In the genomic region with DNA sequence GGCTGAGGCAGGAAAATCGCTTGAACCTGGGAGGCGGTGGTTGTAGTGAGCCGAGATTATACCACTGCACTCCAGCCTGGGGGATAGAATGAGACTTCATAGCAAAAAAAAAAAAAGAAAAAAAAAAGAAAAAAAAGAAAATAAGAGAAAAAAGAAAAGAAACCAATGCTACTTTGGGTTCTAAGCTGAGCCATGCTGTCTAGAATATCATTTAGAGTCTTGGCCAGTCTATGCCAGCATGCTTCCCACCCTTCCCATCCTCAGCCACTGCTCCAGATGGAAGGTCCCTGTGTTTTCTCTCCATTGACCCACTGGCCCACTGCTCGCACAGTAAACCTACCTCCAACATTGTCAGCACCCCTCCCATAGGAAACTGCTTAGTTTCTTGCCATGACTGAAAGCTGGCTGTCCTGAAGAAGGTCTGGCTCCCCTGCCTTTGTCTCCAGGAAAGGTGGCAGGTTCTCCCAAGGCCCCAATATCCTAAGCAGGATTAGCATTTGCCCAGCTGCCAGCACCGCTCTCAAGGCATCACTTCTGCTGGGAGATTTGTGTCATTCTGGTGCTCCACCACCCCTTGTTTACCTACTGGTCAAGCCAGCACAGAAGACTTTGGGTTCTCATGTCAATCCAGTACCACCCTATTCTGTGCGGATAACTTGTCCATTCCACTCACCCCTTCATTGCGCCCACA, we compare ENCODE assay signal across 21 cellular contexts. TPM values are rescaled to one million over a fixed set of nuclear protein-coding genes. Genes with fewer than 3 reads are reported as not detected.
A peak's percentile ranks its signal among the peaks of the same experiment; 100 is the strongest.
DNase-seq lines count a peak whose midpoint lies in the region; ATAC-seq and TF ChIP-seq lines count a peak whose summit lies in the region.
"Had no signal": no experiment of that assay in that cellular context is flagged by ENCODE, and none has a peak within 500 bp of the region (broad histone marks: within the 10 kb centered on the region; RNA-seq: fewer than 3 reads in every experiment).

No MANE protein-coding gene starts in this region.

- no peaks in the 10 kb centered on the region for H3K9me3 Mint-ChIP-seq in activated CD8-positive, alpha-beta memory T cell treated with anti-CD3 and anti-CD28 coated beads, Interleukin-2, amount 10 ng/mL, durations not matched to agents 7 days and 5 days (ENCODE audit: low read depth)
- H3K9me3 Mint-ChIP-seq in dendritic cell treated with granulocyte-macrophage colony-stimulating factor and Interleukin-4, amounts not matched to agents 40 ng/mL and 50 ng/mL, for 4 days, result no peaks in the 10 kb centered on the region
- H3K9me3 Mint-ChIP-seq: HFFc6 had no signal

- H3K27ac Mint-ChIP-seq in activated CD8-positive, alpha-beta memory T cell treated with anti-CD3 and anti-CD28 coated beads, Interleukin-2, amount 10 ng/mL, durations not matched to agents 7 days and 5 days, result no peak overlapping the region
- peak overlapping the region; percentile 63 for H3K27ac Mint-ChIP-seq in dendritic cell treated with granulocyte-macrophage colony-stimulating factor and Interleukin-4, amounts not matched to agents 40 ng/mL and 50 ng/mL, for 4 days
- H3K27ac Mint-ChIP-seq: HFFc6 had no signal

- peaks cover 8% of the 10 kb centered on the region for H3K27me3 Mint-ChIP-seq in activated CD8-positive, alpha-beta memory T cell treated with anti-CD3 and anti-CD28 coated beads, Interleukin-2, amount 10 ng/mL, durations not matched to agents 7 days and 5 days
- no peaks in the 10 kb centered on the region for H3K27me3 Mint-ChIP-seq in dendritic cell treated with granulocyte-macrophage colony-stimulating factor and Interleukin-4, amounts not matched to agents 40 ng/mL and 50 ng/mL, for 4 days

- ATAC-seq in activated CD8-positive, alpha-beta memory T cell treated with anti-CD3 and anti-CD28 coated beads, Interleukin-2, amount 10 ng/mL, durations not matched to agents 7 days and 5 days, result no peak
- ATAC-seq in foreskin keratinocyte, result no peak

- H3K4me1 Mint-ChIP-seq in activated CD8-positive, alpha-beta memory T cell treated with anti-CD3 and anti-CD28 coated beads, Interleukin-2, amount 10 ng/mL, durations not matched to agents 7 days and 5 days, result no peaks in the 10 kb centered on the region
- peaks cover 22% of the 10 kb centered on the region for H3K4me1 Mint-ChIP-seq in dendritic cell treated with granulocyte-macrophage colony-stimulating factor and Interleukin-4, amounts not matched to agents 40 ng/mL and 50 ng/mL, for 4 days (ENCODE audit: low read depth)

- 92 to 94% methylated on average over 7 of the region's 7 CpGs for WGBS in testis, 2 donors

- no peaks in the 10 kb centered on the region for H3K9me3 ChIP-seq in testis
- H3K9me3 ChIP-seq: BE2C had no signal

- no peaks in the 10 kb centered on the region for H3K36me3 ChIP-seq in testis (ENCODE audit: low read depth, missing control alignments)
- H3K36me3 ChIP-seq: BE2C had no signal

- H3K27ac ChIP-seq in testis (no peak overlapping the region), foreskin keratinocyte (no peak overlapping the region)
- H3K27ac ChIP-seq: KMS-11 had no signal

- TF ChIP-seq CTCF in testis (IDR thresholded peaks at IDR 0.05), result no peak
- no peak for TF ChIP-seq CTCF in foreskin keratinocyte (conservative IDR thresholded peaks at IDR 0.05)

- CTCF ChIA-PET in activated CD8-positive, alpha-beta memory T cell treated with anti-CD3 and anti-CD28 coated beads, Interleukin-2, amount 10 ng/mL, durations not matched to agents 7 days and 5 days (lab: Charles Lee), result interaction anchor here (0.6 to 5.9 kb wide), 8 partner anchors 21 to 302 kb away, joined by 3 to 61 read pairs (median 4); no protein-coding TSS in a partner anchor

- no peak for TF ChIP-seq POLR2A in testis (IDR thresholded peaks at IDR 0.05)

- H3K4me3 Mint-ChIP-seq in activated CD8-positive, alpha-beta memory T cell treated with anti-CD3 and anti-CD28 coated beads, Interleukin-2, amount 10 ng/mL, durations not matched to agents 7 days and 5 days, result no peak overlapping the region
- H3K4me3 Mint-ChIP-seq in dendritic cell treated with granulocyte-macrophage colony-stimulating factor and Interleukin-4, amounts not matched to agents 40 ng/mL and 50 ng/mL, for 4 days, result no peak overlapping the region

- intact Hi-C loops in dendritic cell treated with granulocyte-macrophage colony-stimulating factor and Interleukin-4, amounts not matched to agents 40 ng/mL and 50 ng/mL, for 4 days (cut with micrococcal nuclease), result no loop called here
- intact Hi-C loops in testis (cut with DNase I; ENCODE audit: low total_unique reads), result no loop called here

- H3K27me3 ChIP-seq in testis (no peaks in the 10 kb centered on the region), foreskin keratinocyte (no peaks in the 10 kb centered on the region)
- H3K27me3 ChIP-seq: BE2C had no signal

- DNase-seq in activated CD8-positive, alpha-beta memory T cell treated with anti-CD3 and anti-CD28 coated beads, Interleukin-2, amount 50 U/mL, for 48 hours, result peak; percentile 35
- DNase-seq in activated CD8-positive, alpha-beta memory T cell treated with anti-CD3 and anti-CD28 coated beads, Interleukin-2, amount 10 ng/mL, durations not matched to agents 7 days and 5 days, result no peak
- DNase-seq in NCI-H82 (lab: John Stamatoyannopoulos, UW), result peak; percentile 87
- DNase-seq in testis, result peak; percentile 8
- DNase-seq in DMS53 treated with DMSO at 0.1 percent for 48 hours (lab: John Stamatoyannopoulos, UW; ENCODE audit: unreplicated experiment), result no peak
- DNase-seq in LoVo (ENCODE audit: low spot score), result no peak
- no peak for DNase-seq in foreskin keratinocyte
- DNase-seq: 8988T, ACHN, BE2C, H7, HFFc6, NCI-H1048, NCI-H1417, NCI-H1694, NCI-H2081, NCI-H510A, NCI-H748 treated with DMSO at 0.1 percent for 48 hours, RPMI8226 had no signal

- no peak overlapping the region for H3K4me3 ChIP-seq in testis

- H3K4me1 ChIP-seq in testis (no peaks in the 10 kb centered on the region), foreskin keratinocyte (no peaks in the 10 kb centered on the region)
- H3K4me1 ChIP-seq: BE2C had no signal

- H3K36me3 Mint-ChIP-seq in activated CD8-positive, alpha-beta memory T cell treated with anti-CD3 and anti-CD28 coated beads, Interleukin-2, amount 10 ng/mL, durations not matched to agents 7 days and 5 days, result no peaks in the 10 kb centered on the region
- no peaks in the 10 kb centered on the region for H3K36me3 Mint-ChIP-seq in dendritic cell treated with granulocyte-macrophage colony-stimulating factor and Interleukin-4, amounts not matched to agents 40 ng/mL and 50 ng/mL, for 4 days (ENCODE audit: low read depth)

RNA-seq across cellular contexts. Expression of gene PAPOLG, which starts 47.3 kb away (rescaled TPM):
- 10 to 100 TPM; 14.7 to 19.7 TPM for total RNA-seq in activated CD8-positive, alpha-beta memory T cell treated with anti-CD3 and anti-CD28 coated beads, Interleukin-2, amount 10 ng/mL, durations not matched to agents 7 days and 5 days
- total RNA-seq in testis, result 10 to 100 TPM; 17.2 to 17.6 TPM
- 19.0 TPM for polyA plus RNA-seq in testis (ENCODE audit: insufficient read depth, low read depth, low replicate concordance)
- 13.0 and 14.6 TPM in 2 replicates for total RNA-seq in foreskin keratinocyte
- 2.9 and 3.7 TPM in 2 replicates for polyA plus RNA-seq in foreskin keratinocyte

Comparison
In these comparisons a context has a peak if more than half of its experiments do, and no peak if none do; other contexts are left out.
1. DNase-seq: peak in activated CD8-positive, alpha-beta memory T cell treated with anti-CD3 and anti-CD28 coated beads, Interleukin-2, amount 50 U/mL, for 48 hours (single experiment), NCI-H82 (single experiment) and testis (single experiment); none in activated CD8-positive, alpha-beta memory T cell treated with anti-CD3 and anti-CD28 coated beads, Interleukin-2, amount 10 ng/mL, durations not matched to agents 7 days and 5 days (single experiment), DMS53 treated with DMSO at 0.1 percent for 48 hours (single experiment), LoVo (single experiment) and foreskin keratinocyte (0 of 2).